Comparison of ENCODE assay signal across 9 cellular contexts in the genomic region with DNA sequence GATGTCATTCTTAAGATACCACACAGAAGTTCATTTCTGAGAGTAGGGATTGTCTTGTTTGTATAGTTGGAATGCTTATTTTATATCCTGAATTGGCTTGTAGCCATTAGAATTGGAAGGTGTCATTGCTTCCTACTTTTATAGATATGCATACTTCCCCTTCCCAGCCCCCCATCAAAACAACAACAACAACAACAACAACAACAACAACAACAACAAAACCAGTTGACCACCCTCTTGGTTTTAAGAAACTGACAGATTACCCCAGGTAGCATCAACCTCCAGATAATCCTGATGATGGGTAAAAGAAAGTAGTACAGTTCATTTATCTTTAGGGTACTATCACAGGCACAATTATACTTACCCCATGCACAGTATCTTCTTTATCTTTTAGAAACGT.
"Had no signal": no experiment of that assay in that cellular context is flagged by ENCODE, and none has a peak within 500 bp of the region (broad histone marks: within the 10 kb centered on the region; RNA-seq: fewer than 3 reads in every experiment).

No MANE protein-coding gene starts in this region.

- H3K9ac ChIP-seq: GM23248 had no signal

- DNase-seq: GM23248, H9, HCEC 1CT, HFFc6, KG1 had no signal

- FAIRE-seq: H1, H54 had no signal

- H3K9me3 Mint-ChIP-seq: HFFc6 had no signal

- H3K4me3 ChIP-seq: GM23248 had no signal

- H2AFZ ChIP-seq: GM23248 had no signal

- H3K4me3 Mint-ChIP-seq: H9, HFFc6 had no signal

- H3K27ac Mint-ChIP-seq: HFFc6, IgD-negative memory B cell had no signal

- H3K27ac ChIP-seq: GM23248, HL-60 had no signal

- H3K27me3 Mint-ChIP-seq: IgD-negative memory B cell had no signal
